1 cellular context compared by ENCODE assay signal in genomic region chr13:75847588-75847987, GRCh38.
TF ChIP-seq lines count a peak whose summit lies in the region.

No MANE protein-coding gene starts in this region.

TF ChIP-seq in GM12878, 131 proteins besides CTCF, POLR2A, EP300 and RAD21 (continued from another document):
- TF ChIP-seq ZBTB40 (IDR thresholded peaks at IDR 0.05; ENCODE audit: borderline replicate concordance) (no peak), ZNF24 (IDR thresholded peaks at IDR 0.05) (no peak), RELB (IDR thresholded peaks at IDR 0.05; ENCODE audit: low read depth) (no peak), MEF2B (IDR thresholded peaks at IDR 0.05; ENCODE audit: partially characterized antibody, poor library complexity, severe bottlenecking) (peak; percentile 17), IRF5 (IDR thresholded peaks at IDR 0.05; ENCODE audit: borderline replicate concordance) (no peak), NR2C2 (IDR thresholded peaks at IDR 0.05; ENCODE audit: borderline replicate concordance, control insufficient read depth, insufficient read length, low read depth) (no peak), SMAD5 (IDR thresholded peaks at IDR 0.05; ENCODE audit: low read depth) (no peak)
TF ChIP-seq in GM12878: peak in this region for 4.
